In the genomic region with DNA sequence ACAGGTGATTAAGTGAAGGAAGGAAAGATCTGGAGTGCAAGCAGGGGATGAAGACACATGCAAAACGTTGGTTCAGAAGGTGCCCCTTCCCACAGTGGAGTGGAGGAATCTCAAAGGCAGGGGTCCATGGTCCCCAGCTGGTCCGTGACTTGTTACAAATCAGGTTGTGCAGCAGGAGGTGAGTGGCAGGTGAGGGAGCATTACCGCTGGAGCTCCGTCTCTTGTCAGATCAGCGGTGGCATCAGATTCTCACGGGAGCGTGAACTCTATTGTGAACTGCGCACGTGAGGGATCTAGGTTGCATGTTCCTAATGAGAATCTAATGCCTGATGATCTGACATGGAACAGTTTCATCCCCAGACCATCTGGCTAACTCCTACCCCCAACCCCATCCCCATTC, we compare ENCODE assay signal across 8 cellular contexts. TPM values are rescaled to one million over a fixed set of nuclear protein-coding genes. Genes with fewer than 3 reads are reported as not detected.
DNase-seq lines count a peak whose midpoint lies in the region; TF ChIP-seq lines count a peak whose summit lies in the region.
"Not testable (repeated sequence)": the region's sequence is repeated elsewhere in the genome, so short reads cannot be mapped to it uniquely, and the experiment has no call there.

No MANE protein-coding gene starts in this region.

- not testable (repeated sequence) for H3K36me3 ChIP-seq in Caco-2 (ENCODE audit: control insufficient read depth, insufficient read depth, low read length); Karpas-422 (ENCODE audit: insufficient read depth, low read length); MM.1S (replicated peaks; ENCODE audit: insufficient read depth, low read length); endodermal cell (ENCODE audit: control insufficient read depth, insufficient read depth, low read length)

- not testable (repeated sequence) for H3K27ac Mint-ChIP-seq in Caco-2 (ENCODE audit: unreplicated experiment); Calu3 (ENCODE audit: unreplicated experiment); endodermal cell

- H3K4me1 ChIP-seq in Caco-2; Karpas-422 (ENCODE audit: low read length); MM.1S (ENCODE audit: low read length); endodermal cell (ENCODE audit: control insufficient read depth, insufficient read depth, low read length): not testable (repeated sequence)

- BruUV-seq in Caco-2 (replicated peaks; lab: Mats Ljungman, UMichigan) (TSS peak; percentile 25), Calu3 (replicated peaks; lab: Mats Ljungman, UMichigan) (TSS peak; percentile 15)

- not testable (repeated sequence) for DNase-seq in Caco-2, Calu3
- peak; percentile 39 for DNase-seq in DMS53 (lab: John Stamatoyannopoulos, UW)
- DNase-seq in Karpas-422, result peak; percentile 38
- DNase-seq in LHCN-M2 (ENCODE audit: low read depth), result peak; percentile 0
- DNase-seq in MM.1S, result peak; percentile 4
- DNase-seq in NCI-H226, result peak; percentile 0
- DNase-seq in endodermal cell, result peak; percentile 29

- POLR2A ChIA-PET in Caco-2 (lab: Charles Lee), result not testable (repeated sequence)

- not testable (repeated sequence) for H2AFZ ChIP-seq in Karpas-422 (ENCODE audit: low read length); MM.1S (ENCODE audit: low read length)

- H3F3A ChIP-seq in MM.1S (ENCODE audit: insufficient read depth, low read length), result not testable (repeated sequence)

- H3K9me2 ChIP-seq in Karpas-422 (replicated peaks; ENCODE audit: insufficient read depth, low read length); MM.1S (replicated peaks; ENCODE audit: insufficient read depth, low read length): not testable (repeated sequence)

- not testable (repeated sequence) for H3K79me2 ChIP-seq in Karpas-422 (ENCODE audit: low read length); MM.1S (ENCODE audit: low read length)

- not testable (repeated sequence) for H3K9ac ChIP-seq in Karpas-422 (ENCODE audit: low read length); MM.1S (ENCODE audit: low read length); endodermal cell (ENCODE audit: extremely low read depth, low read length, poor library complexity, severe bottlenecking)

- not testable (repeated sequence) for H3K27me3 ChIP-seq in Caco-2 (replicated peaks; ENCODE audit: control insufficient read depth, insufficient read depth, low read length); Karpas-422 (ENCODE audit: low read length); MM.1S (replicated peaks; ENCODE audit: insufficient read depth, low read length); endodermal cell (ENCODE audit: control insufficient read depth, insufficient read depth, low read length, poor library complexity, severe bottlenecking)

- H3K9me3 Mint-ChIP-seq in Caco-2 (ENCODE audit: unreplicated experiment); Calu3 (ENCODE audit: low read depth, unreplicated experiment); endodermal cell: not testable (repeated sequence)

- H3K36me3 Mint-ChIP-seq in Caco-2 (ENCODE audit: insufficient read depth, unreplicated experiment); Calu3 (ENCODE audit: insufficient read depth, unreplicated experiment); endodermal cell (ENCODE audit: low read depth): not testable (repeated sequence)

- WGBS in endodermal cell (ENCODE audit: insufficient coverage in 1 of 2, insufficient read length in 1 of 2), 2 experiments, result 98 to 100% methylated on average over 1 to 9 of the region's 9 CpGs

- TF ChIP-seq CTCF in Caco-2 (IDR thresholded peaks at IDR 0.05; ENCODE audit: insufficient read depth in 1 of 2, low read depth in 1 of 2, low read length in 1 of 2, severe bottlenecking in 1 of 2, unreplicated experiment in 1 of 2); Calu3 (IDR thresholded peaks at IDR 0.05; ENCODE audit: unreplicated experiment); MM.1S (IDR thresholded peaks at IDR 0.05; ENCODE audit: low read length); endodermal cell (conservative IDR thresholded peaks at IDR 0.05): not testable (repeated sequence)

- H4K20me1 ChIP-seq in Karpas-422 (ENCODE audit: insufficient read depth, low read depth, low read length); MM.1S (ENCODE audit: insufficient read depth, low read length): not testable (repeated sequence)

- H3K27me3 Mint-ChIP-seq in Caco-2 (ENCODE audit: insufficient read depth, unreplicated experiment); Calu3 (ENCODE audit: unreplicated experiment); endodermal cell (ENCODE audit: insufficient read depth): not testable (repeated sequence)

- CTCF ChIA-PET in Caco-2 (lab: Charles Lee); Calu3 (lab: Charles Lee): not testable (repeated sequence)

- not testable (repeated sequence) for H3K4me1 Mint-ChIP-seq in Caco-2 (ENCODE audit: low read depth, unreplicated experiment); Calu3 (ENCODE audit: low read depth, unreplicated experiment); endodermal cell

- intact Hi-C loops in Caco-2 (cut with micrococcal nuclease; ENCODE audit: unreplicated experiment); Calu3 (cut with micrococcal nuclease; ENCODE audit: unreplicated experiment): not testable (repeated sequence)

- H3K4me3 ChIP-seq in Caco-2 (ENCODE audit: low read depth, low read length); Karpas-422 (ENCODE audit: low read length); MM.1S (ENCODE audit: low read length); endodermal cell (ENCODE audit: low read length): not testable (repeated sequence)

- H3K4me3 Mint-ChIP-seq in Caco-2 (ENCODE audit: unreplicated experiment); Calu3 (ENCODE audit: low read depth, unreplicated experiment); endodermal cell: not testable (repeated sequence)

- H3K4me2 ChIP-seq in Karpas-422 (ENCODE audit: low read depth, low read length, poor library complexity, severe bottlenecking); MM.1S (ENCODE audit: low read depth, low read length): not testable (repeated sequence)

- H3K27ac ChIP-seq in Karpas-422 (ENCODE audit: low read length); MM.1S (ENCODE audit: low read length); endodermal cell (ENCODE audit: low read depth, low read length): not testable (repeated sequence)

- not testable (repeated sequence) for H3K9me3 ChIP-seq in Caco-2; Karpas-422 (ENCODE audit: low read length); MM.1S (replicated peaks; ENCODE audit: insufficient read depth, low read length); endodermal cell (ENCODE audit: control insufficient read depth, low read length)

RNA-seq across cellular contexts. Expression of gene GTF2IRD2, which starts 21.1 kb away (rescaled TPM):
- total RNA-seq in Caco-2 (2022) (8.7 and 11.2 TPM in 2 replicates), Calu3 (2022) (5.8 and 9.0 TPM in 2 replicates), LHCN-M2 (2014; rRNA removed) (5.6 and 7.8 TPM in 2 replicates), endodermal cell (10 to 100 TPM in 1 of 2 donors, 1 to 10 TPM in 1; 8.3 to 12.7 TPM)
- total RNA-seq in Karpas-422 (2014; rRNA removed; shearing (Covaris generic); ENCODE audit: low replicate concordance), result 5.6 and 9.3 TPM in 2 replicates
- 17.8 TPM for polyA plus RNA-seq in LHCN-M2 (2012)
- 15.4 TPM for polyA plus RNA-seq in endodermal cell (2013, experiment 1 of 2)
- polyA plus RNA-seq in endodermal cell (2013, experiment 2 of 2), result 12.0 TPM
